Comparison of ENCODE assay signal across 8 cellular contexts in genomic region chr6:7468382-7469081, GRCh38.
DNase-seq lines count a peak whose midpoint lies in the region; ATAC-seq and TF ChIP-seq lines count a peak whose summit lies in the region.

No MANE protein-coding gene starts in this region.

- CTCF ChIA-PET in activated naive CD4-positive, alpha-beta T cell treated with anti-CD3 and anti-CD28 coated beads for 36 hours (lab: Charles Lee) = interaction anchor here (0.5 kb wide), 1 partner anchor 143 kb away, joined by 3 read pairs; no protein-coding TSS in a partner anchor
- CTCF ChIA-PET in activated naive CD4-positive, alpha-beta T cell treated with anti-CD3 and anti-CD28 coated beads, Interleukin-2, amount 10 ng/mL, durations not matched to agents 7 days and 5 days (lab: Charles Lee) = interaction anchor here (1.0 kb wide), 1 partner anchor 14 kb away, joined by 4 read pairs; no protein-coding TSS in a partner anchor
- CTCF ChIA-PET in activated CD4-positive, alpha-beta memory T cell treated with anti-CD3 and anti-CD28 coated beads for 36 hours (lab: Charles Lee) = no interaction called here

- no peak overlapping the region for H3K27ac Mint-ChIP-seq in activated naive CD4-positive, alpha-beta T cell treated with anti-CD3 and anti-CD28 coated beads for 36 hours
- H3K27ac Mint-ChIP-seq in activated naive CD4-positive, alpha-beta T cell treated with anti-CD3 and anti-CD28 coated beads, Interleukin-2, amount 10 ng/mL, durations not matched to agents 7 days and 5 days = no peak overlapping the region
- H3K27ac Mint-ChIP-seq in activated naive CD8-positive, alpha-beta T cell = no peak overlapping the region
- peak overlapping the region; percentile 44 for H3K27ac Mint-ChIP-seq in type B pancreatic cell
- H3K27ac Mint-ChIP-seq in activated CD4-positive, alpha-beta memory T cell treated with anti-CD3 and anti-CD28 coated beads for 36 hours = no peak overlapping the region

- peaks cover 3% of the 10 kb centered on the region for H3K27me3 Mint-ChIP-seq in activated naive CD4-positive, alpha-beta T cell treated with anti-CD3 and anti-CD28 coated beads for 36 hours (ENCODE audit: low read depth)
- peaks cover 9% of the 10 kb centered on the region for H3K27me3 Mint-ChIP-seq in activated naive CD4-positive, alpha-beta T cell treated with anti-CD3 and anti-CD28 coated beads, Interleukin-2, amount 10 ng/mL, durations not matched to agents 7 days and 5 days
- H3K27me3 Mint-ChIP-seq in activated naive CD8-positive, alpha-beta T cell = peaks cover 6% of the 10 kb centered on the region
- no peaks in the 10 kb centered on the region for H3K27me3 Mint-ChIP-seq in type B pancreatic cell
- peaks cover 1% of the 10 kb centered on the region for H3K27me3 Mint-ChIP-seq in activated CD4-positive, alpha-beta memory T cell treated with anti-CD3 and anti-CD28 coated beads for 36 hours

- H3K9me3 Mint-ChIP-seq in activated naive CD4-positive, alpha-beta T cell treated with anti-CD3 and anti-CD28 coated beads for 36 hours = no peaks in the 10 kb centered on the region
- no peaks in the 10 kb centered on the region for H3K9me3 Mint-ChIP-seq in activated naive CD4-positive, alpha-beta T cell treated with anti-CD3 and anti-CD28 coated beads, Interleukin-2, amount 10 ng/mL, durations not matched to agents 7 days and 5 days
- H3K9me3 Mint-ChIP-seq in activated naive CD8-positive, alpha-beta T cell (ENCODE audit: low read depth) = no peaks in the 10 kb centered on the region
- H3K9me3 Mint-ChIP-seq in type B pancreatic cell = peaks cover 8% of the 10 kb centered on the region
- H3K9me3 Mint-ChIP-seq in activated CD4-positive, alpha-beta memory T cell treated with anti-CD3 and anti-CD28 coated beads for 36 hours = no peaks in the 10 kb centered on the region

- H3K4me3 Mint-ChIP-seq in activated naive CD4-positive, alpha-beta T cell treated with anti-CD3 and anti-CD28 coated beads for 36 hours = peak overlapping the region; percentile 33
- H3K4me3 Mint-ChIP-seq in activated naive CD4-positive, alpha-beta T cell treated with anti-CD3 and anti-CD28 coated beads, Interleukin-2, amount 10 ng/mL, durations not matched to agents 7 days and 5 days = no peak overlapping the region
- peak overlapping the region; percentile 27 for H3K4me3 Mint-ChIP-seq in activated naive CD8-positive, alpha-beta T cell
- peak overlapping the region; percentile 76 for H3K4me3 Mint-ChIP-seq in type B pancreatic cell
- H3K4me3 Mint-ChIP-seq in activated CD4-positive, alpha-beta memory T cell treated with anti-CD3 and anti-CD28 coated beads for 36 hours = no peak overlapping the region

- no peaks in the 10 kb centered on the region for H3K36me3 Mint-ChIP-seq in activated naive CD4-positive, alpha-beta T cell treated with anti-CD3 and anti-CD28 coated beads for 36 hours (ENCODE audit: low read depth)
- no peaks in the 10 kb centered on the region for H3K36me3 Mint-ChIP-seq in activated naive CD4-positive, alpha-beta T cell treated with anti-CD3 and anti-CD28 coated beads, Interleukin-2, amount 10 ng/mL, durations not matched to agents 7 days and 5 days
- no peaks in the 10 kb centered on the region for H3K36me3 Mint-ChIP-seq in activated naive CD8-positive, alpha-beta T cell
- H3K36me3 Mint-ChIP-seq in type B pancreatic cell = no peaks in the 10 kb centered on the region
- H3K36me3 Mint-ChIP-seq in activated CD4-positive, alpha-beta memory T cell treated with anti-CD3 and anti-CD28 coated beads for 36 hours = no peaks in the 10 kb centered on the region

- POLR2A ChIA-PET in activated CD4-positive, alpha-beta memory T cell treated with anti-CD3 and anti-CD28 coated beads for 36 hours (lab: Charles Lee) = no interaction called here

- ATAC-seq in GM18517 (IDR thresholded peaks at IDR 0.05; ENCODE audit: unreplicated experiment) = no peak
- no peak for ATAC-seq in GM19452 (IDR thresholded peaks at IDR 0.05; ENCODE audit: unreplicated experiment)

- intact Hi-C loops in activated naive CD4-positive, alpha-beta T cell treated with anti-CD3 and anti-CD28 coated beads for 36 hours (cut with micrococcal nuclease) = no loop called here
- intact Hi-C loops in activated CD4-positive, alpha-beta memory T cell treated with anti-CD3 and anti-CD28 coated beads for 36 hours (cut with micrococcal nuclease) = no loop called here

- H3K4me1 Mint-ChIP-seq in activated naive CD4-positive, alpha-beta T cell treated with anti-CD3 and anti-CD28 coated beads for 36 hours (ENCODE audit: low read depth) = peaks cover 7% of the 10 kb centered on the region
- peaks cover 7% of the 10 kb centered on the region for H3K4me1 Mint-ChIP-seq in activated naive CD4-positive, alpha-beta T cell treated with anti-CD3 and anti-CD28 coated beads, Interleukin-2, amount 10 ng/mL, durations not matched to agents 7 days and 5 days
- peaks cover 6% of the 10 kb centered on the region for H3K4me1 Mint-ChIP-seq in activated naive CD8-positive, alpha-beta T cell (ENCODE audit: low read depth)
- H3K4me1 Mint-ChIP-seq in type B pancreatic cell (ENCODE audit: unreplicated experiment) = peaks cover 29% of the 10 kb centered on the region
- H3K4me1 Mint-ChIP-seq in activated CD4-positive, alpha-beta memory T cell treated with anti-CD3 and anti-CD28 coated beads for 36 hours (ENCODE audit: low read depth) = peaks cover 1% of the 10 kb centered on the region

- no peak for TF ChIP-seq CTCF in type B pancreatic cell (conservative IDR thresholded peaks at IDR 0.05)

- DNase-seq in activated naive CD4-positive, alpha-beta T cell treated with anti-CD3 and anti-CD28 coated beads for 36 hours = peak; percentile 10
- DNase-seq in activated naive CD4-positive, alpha-beta T cell treated with anti-CD3 and anti-CD28 coated beads, Interleukin-2, amount 10 ng/mL, durations not matched to agents 7 days and 5 days = no peak
- peak; percentile 57 for DNase-seq in inferior parietal cortex (ENCODE audit: extremely low spot score)
- no peak for DNase-seq in type B pancreatic cell (ENCODE audit: extremely low spot score, unreplicated experiment)
- no peak for DNase-seq in activated CD4-positive, alpha-beta memory T cell treated with anti-CD3 and anti-CD28 coated beads for 36 hours

Comparison
In these comparisons a context has a peak if more than half of its experiments do, and no peak if none do; other contexts are left out.
1. DNase-seq: peak in activated naive CD4-positive, alpha-beta T cell treated with anti-CD3 and anti-CD28 coated beads for 36 hours (single experiment) and inferior parietal cortex (single experiment); none in activated naive CD4-positive, alpha-beta T cell treated with anti-CD3 and anti-CD28 coated beads, Interleukin-2, amount 10 ng/mL, durations not matched to agents 7 days and 5 days (single experiment), type B pancreatic cell (single experiment) and activated CD4-positive, alpha-beta memory T cell treated with anti-CD3 and anti-CD28 coated beads for 36 hours (single experiment).
2. H3K4me3 Mint-ChIP-seq: peak in activated naive CD4-positive, alpha-beta T cell treated with anti-CD3 and anti-CD28 coated beads for 36 hours (single experiment), activated naive CD8-positive, alpha-beta T cell (single experiment) and type B pancreatic cell (single experiment); none in activated naive CD4-positive, alpha-beta T cell treated with anti-CD3 and anti-CD28 coated beads, Interleukin-2, amount 10 ng/mL, durations not matched to agents 7 days and 5 days (single experiment) and activated CD4-positive, alpha-beta memory T cell treated with anti-CD3 and anti-CD28 coated beads for 36 hours (single experiment).